In the genomic region with DNA sequence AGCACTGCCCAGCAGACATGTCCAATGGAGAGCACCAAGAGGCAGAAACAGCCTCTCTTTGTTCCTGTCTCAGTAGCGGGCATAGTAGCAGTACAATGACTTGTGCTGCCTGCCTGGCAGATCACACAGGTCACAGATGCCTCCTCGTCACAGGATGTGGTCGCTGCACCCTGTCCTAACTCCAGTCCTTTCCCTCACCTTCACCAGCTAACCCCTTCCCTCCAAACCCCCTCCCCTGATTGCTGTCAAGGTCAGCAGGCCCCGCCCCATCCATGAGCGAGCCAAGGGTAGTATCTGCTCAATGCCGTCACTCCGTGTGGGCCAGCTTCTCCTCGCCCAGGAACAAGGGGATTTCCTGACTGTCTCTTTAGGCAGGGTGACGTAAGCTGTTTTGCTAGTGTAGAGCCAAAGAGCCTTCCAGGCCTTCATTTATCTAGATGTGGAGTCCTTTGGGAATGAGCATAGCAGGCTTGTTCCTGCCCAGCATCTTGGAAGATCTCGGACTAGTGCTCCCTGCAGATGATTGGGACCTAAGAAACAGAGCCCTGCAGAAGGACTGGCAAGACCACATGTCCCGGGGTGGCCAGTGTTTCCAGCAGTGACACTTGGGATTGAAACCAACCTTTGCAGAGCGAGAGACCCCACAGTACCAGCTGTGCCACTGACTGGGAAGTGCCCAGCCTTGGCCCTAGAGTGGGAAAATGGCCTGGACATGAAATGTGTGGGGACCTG, we compare ENCODE assay signal across 1 cellular context.
TF ChIP-seq lines count a peak whose summit lies in the region.

No MANE protein-coding gene starts in this region.

TF ChIP-seq in GM12878, 131 proteins besides CTCF, POLR2A, EP300 and RAD21 (continued from another document and continues in another):
- TF ChIP-seq, protein P1, sequence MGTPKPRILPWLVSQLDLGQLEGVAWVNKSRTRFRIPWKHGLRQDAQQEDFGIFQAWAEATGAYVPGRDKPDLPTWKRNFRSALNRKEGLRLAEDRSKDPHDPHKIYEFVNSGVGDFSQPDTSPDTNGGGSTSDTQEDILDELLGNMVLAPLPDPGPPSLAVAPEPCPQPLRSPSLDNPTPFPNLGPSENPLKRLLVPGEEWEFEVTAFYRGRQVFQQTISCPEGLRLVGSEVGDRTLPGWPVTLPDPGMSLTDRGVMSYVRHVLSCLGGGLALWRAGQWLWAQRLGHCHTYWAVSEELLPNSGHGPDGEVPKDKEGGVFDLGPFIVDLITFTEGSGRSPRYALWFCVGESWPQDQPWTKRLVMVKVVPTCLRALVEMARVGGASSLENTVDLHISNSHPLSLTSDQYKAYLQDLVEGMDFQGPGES (IDR thresholded peaks at IDR 0.05), result no peak
- TF ChIP-seq RELB (IDR thresholded peaks at IDR 0.05; ENCODE audit: low read depth) (peak; percentile 82), MYB (IDR thresholded peaks at IDR 0.05; ENCODE audit: borderline replicate concordance, low read depth, low read length) (no peak), BCL11A (IDR thresholded peaks at IDR 0.05; ENCODE audit: low read depth, low read length) (no peak), PBX3 (IDR thresholded peaks at IDR 0.05; ENCODE audit: insufficient replicate concordance, low read depth, low read length) (no peak), PAX8 (IDR thresholded peaks at IDR 0.05) (no peak), CBX5 (IDR thresholded peaks at IDR 0.05; ENCODE audit: low read depth) (no peak), SUPT20H (IDR thresholded peaks at IDR 0.05; ENCODE audit: borderline replicate concordance, control insufficient read depth, low read depth, low read length) (no peak), ESRRA (IDR thresholded peaks at IDR 0.05; ENCODE audit: low read length) (peak; percentile 96), TCF3 (IDR thresholded peaks at IDR 0.05; ENCODE audit: borderline replicate concordance, insufficient read depth, low read depth, low read length) (no peak), ZBTB33 (IDR thresholded peaks at IDR 0.05) (no peak), ZNF274 (IDR thresholded peaks at IDR 0.05; ENCODE audit: insufficient read depth, insufficient read length) (no peak), YY1 (IDR thresholded peaks at IDR 0.05; ENCODE audit: low read depth, low read length) (no peak), ELK1 (IDR thresholded peaks at IDR 0.05; ENCODE audit: low read depth, low read length) (no peak), PRDM15 (CRISPR knock-in tag; IDR thresholded peaks at IDR 0.05) (no peak), JUNB (IDR thresholded peaks at IDR 0.05) (peak; percentile 33; the same call in 1 of the 2 replicates), CBX3 (IDR thresholded peaks at IDR 0.05; ENCODE audit: borderline replicate concordance, low read depth) (no peak), NBN (IDR thresholded peaks at IDR 0.05) (peak; percentile 69; the same call in 1 of the 2 replicates), MTA2 (IDR thresholded peaks at IDR 0.05; ENCODE audit: low read depth) (peak; percentile 57; the same call in 1 of the 2 replicates), SREBF1 (IDR thresholded peaks at IDR 0.05; ENCODE audit: low read length) (no peak), ZNF207 (IDR thresholded peaks at IDR 0.05; ENCODE audit: borderline replicate concordance) (no peak), NR2C2 (IDR thresholded peaks at IDR 0.05; ENCODE audit: borderline replicate concordance, control insufficient read depth, insufficient read length, low read depth) (peak; percentile 42), YBX1 (IDR thresholded peaks at IDR 0.05) (no peak), SRF (IDR thresholded peaks at IDR 0.05; ENCODE audit: low read depth in 2 of 2, low read length in 2 of 2) (peak in 1 of 2 experiments; percentile 83; a peak in 2 of 4 replicates), SREBF2 (IDR thresholded peaks at IDR 0.05; ENCODE audit: low read length) (no peak), ZNF24 (IDR thresholded peaks at IDR 0.05) (no peak)
- TF ChIP-seq, protein P2, sequence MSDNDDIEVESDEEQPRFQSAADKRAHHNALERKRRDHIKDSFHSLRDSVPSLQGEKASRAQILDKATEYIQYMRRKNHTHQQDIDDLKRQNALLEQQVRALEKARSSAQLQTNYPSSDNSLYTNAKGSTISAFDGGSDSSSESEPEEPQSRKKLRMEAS (IDR thresholded peaks at IDR 0.05; ENCODE audit: low read depth, low read length), result no peak
- TF ChIP-seq, protein P3, sequence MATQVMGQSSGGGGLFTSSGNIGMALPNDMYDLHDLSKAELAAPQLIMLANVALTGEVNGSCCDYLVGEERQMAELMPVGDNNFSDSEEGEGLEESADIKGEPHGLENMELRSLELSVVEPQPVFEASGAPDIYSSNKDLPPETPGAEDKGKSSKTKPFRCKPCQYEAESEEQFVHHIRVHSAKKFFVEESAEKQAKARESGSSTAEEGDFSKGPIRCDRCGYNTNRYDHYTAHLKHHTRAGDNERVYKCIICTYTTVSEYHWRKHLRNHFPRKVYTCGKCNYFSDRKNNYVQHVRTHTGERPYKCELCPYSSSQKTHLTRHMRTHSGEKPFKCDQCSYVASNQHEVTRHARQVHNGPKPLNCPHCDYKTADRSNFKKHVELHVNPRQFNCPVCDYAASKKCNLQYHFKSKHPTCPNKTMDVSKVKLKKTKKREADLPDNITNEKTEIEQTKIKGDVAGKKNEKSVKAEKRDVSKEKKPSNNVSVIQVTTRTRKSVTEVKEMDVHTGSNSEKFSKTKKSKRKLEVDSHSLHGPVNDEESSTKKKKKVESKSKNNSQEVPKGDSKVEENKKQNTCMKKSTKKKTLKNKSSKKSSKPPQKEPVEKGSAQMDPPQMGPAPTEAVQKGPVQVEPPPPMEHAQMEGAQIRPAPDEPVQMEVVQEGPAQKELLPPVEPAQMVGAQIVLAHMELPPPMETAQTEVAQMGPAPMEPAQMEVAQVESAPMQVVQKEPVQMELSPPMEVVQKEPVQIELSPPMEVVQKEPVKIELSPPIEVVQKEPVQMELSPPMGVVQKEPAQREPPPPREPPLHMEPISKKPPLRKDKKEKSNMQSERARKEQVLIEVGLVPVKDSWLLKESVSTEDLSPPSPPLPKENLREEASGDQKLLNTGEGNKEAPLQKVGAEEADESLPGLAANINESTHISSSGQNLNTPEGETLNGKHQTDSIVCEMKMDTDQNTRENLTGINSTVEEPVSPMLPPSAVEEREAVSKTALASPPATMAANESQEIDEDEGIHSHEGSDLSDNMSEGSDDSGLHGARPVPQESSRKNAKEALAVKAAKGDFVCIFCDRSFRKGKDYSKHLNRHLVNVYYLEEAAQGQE (IDR thresholded peaks at IDR 0.05; ENCODE audit: low read depth, low read length), result no peak
- TF ChIP-seq, protein P4, sequence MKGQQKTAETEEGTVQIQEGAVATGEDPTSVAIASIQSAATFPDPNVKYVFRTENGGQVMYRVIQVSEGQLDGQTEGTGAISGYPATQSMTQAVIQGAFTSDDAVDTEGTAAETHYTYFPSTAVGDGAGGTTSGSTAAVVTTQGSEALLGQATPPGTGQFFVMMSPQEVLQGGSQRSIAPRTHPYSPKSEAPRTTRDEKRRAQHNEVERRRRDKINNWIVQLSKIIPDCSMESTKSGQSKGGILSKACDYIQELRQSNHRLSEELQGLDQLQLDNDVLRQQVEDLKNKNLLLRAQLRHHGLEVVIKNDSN (IDR thresholded peaks at IDR 0.05; ENCODE audit: borderline replicate concordance, extremely low read length, insufficient read depth, low read depth, low read length), result no peak
- TF ChIP-seq, protein P5, sequence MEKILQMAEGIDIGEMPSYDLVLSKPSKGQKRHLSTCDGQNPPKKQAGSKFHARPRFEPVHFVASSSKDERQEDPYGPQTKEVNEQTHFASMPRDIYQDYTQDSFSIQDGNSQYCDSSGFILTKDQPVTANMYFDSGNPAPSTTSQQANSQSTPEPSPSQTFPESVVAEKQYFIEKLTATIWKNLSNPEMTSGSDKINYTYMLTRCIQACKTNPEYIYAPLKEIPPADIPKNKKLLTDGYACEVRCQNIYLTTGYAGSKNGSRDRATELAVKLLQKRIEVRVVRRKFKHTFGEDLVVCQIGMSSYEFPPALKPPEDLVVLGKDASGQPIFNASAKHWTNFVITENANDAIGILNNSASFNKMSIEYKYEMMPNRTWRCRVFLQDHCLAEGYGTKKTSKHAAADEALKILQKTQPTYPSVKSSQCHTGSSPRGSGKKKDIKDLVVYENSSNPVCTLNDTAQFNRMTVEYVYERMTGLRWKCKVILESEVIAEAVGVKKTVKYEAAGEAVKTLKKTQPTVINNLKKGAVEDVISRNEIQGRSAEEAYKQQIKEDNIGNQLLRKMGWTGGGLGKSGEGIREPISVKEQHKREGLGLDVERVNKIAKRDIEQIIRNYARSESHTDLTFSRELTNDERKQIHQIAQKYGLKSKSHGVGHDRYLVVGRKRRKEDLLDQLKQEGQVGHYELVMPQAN (conservative IDR thresholded peaks at IDR 0.05), result no peak
- TF ChIP-seq, protein P6, sequence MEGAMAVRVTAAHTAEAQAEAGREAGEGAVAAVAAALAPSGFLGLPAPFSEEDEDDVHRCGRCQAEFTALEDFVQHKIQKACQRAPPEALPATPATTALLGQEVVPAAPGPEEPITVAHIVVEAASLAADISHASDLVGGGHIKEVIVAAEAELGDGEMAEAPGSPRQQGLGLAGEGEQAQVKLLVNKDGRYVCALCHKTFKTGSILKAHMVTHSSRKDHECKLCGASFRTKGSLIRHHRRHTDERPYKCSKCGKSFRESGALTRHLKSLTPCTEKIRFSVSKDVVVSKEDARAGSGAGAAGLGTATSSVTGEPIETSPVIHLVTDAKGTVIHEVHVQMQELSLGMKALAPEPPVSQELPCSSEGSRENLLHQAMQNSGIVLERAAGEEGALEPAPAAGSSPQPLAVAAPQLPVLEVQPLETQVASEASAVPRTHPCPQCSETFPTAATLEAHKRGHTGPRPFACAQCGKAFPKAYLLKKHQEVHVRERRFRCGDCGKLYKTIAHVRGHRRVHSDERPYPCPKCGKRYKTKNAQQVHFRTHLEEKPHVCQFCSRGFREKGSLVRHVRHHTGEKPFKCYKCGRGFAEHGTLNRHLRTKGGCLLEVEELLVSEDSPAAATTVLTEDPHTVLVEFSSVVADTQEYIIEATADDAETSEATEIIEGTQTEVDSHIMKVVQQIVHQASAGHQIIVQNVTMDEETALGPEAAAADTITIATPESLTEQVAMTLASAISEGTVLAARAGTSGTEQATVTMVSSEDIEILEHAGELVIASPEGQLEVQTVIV (IDR thresholded peaks at IDR 0.05; ENCODE audit: borderline replicate concordance, partially characterized antibody), result no peak
